ENCODE assay signal across 8 cellular contexts in genomic region chr17:62478424-62478975, GRCh38. TPM values are rescaled to one million over a fixed set of nuclear protein-coding genes. Genes with fewer than 3 reads are reported as not detected.
A peak's percentile ranks its signal among the peaks of the same experiment; 100 is the strongest.
DNase-seq lines count a peak whose midpoint lies in the region; ATAC-seq and TF ChIP-seq lines count a peak whose summit lies in the region.
"Not testable (repeated sequence)": the region's sequence is repeated elsewhere in the genome, so short reads cannot be mapped to it uniquely, and the experiment has no call there.

TSS of gene TLK2 (plus strand) at chr17:62478825. CDS start at chr17:62481126, 2,301 bp downstream.

- not testable (repeated sequence) for H3K27me3 Mint-ChIP-seq in osteocyte (ENCODE audit: unreplicated experiment)

- peak within 1 kb of the TSS; percentile 61 for H3K27ac ChIP-seq in temporal lobe (ENCODE audit: low read depth, low read length)

- not testable (repeated sequence) for TF ChIP-seq CTCF in GM10266 (IDR thresholded peaks at IDR 0.05; ENCODE audit: control insufficient read depth, insufficient read depth, low read depth, missing control alignments); osteocyte (IDR thresholded peaks at IDR 0.05)

- H3K4me3 Mint-ChIP-seq in osteocyte (ENCODE audit: unreplicated experiment) = peak within 1 kb of the TSS; percentile 88

- intact Hi-C loops in Right ventricle myocardium inferior (cut with DNase I) = not testable (repeated sequence)

- peak within 1 kb of the TSS; percentile 93 for H3K27ac Mint-ChIP-seq in osteocyte (ENCODE audit: unreplicated experiment)

- peak; percentile 77 for ATAC-seq in HG02610 (IDR thresholded peaks at IDR 0.05; ENCODE audit: unreplicated experiment)
- peak; percentile 90 for ATAC-seq in Right ventricle myocardium inferior

- not testable (repeated sequence) for H3K9me3 Mint-ChIP-seq in osteocyte (ENCODE audit: unreplicated experiment)

- DNase-seq in GM10266 (ENCODE audit: extremely low spot score) (peak; percentile 97), NCI-H1092 treated with DMSO at 0.1 percent for 48 hours (lab: John Stamatoyannopoulos, UW) (peak; percentile 54), T-helper 1 cell (peak; percentile 59 to 83 (median 62)), Right ventricle myocardium inferior (ENCODE audit: missing footprints) (peak; percentile 91), osteocyte (ENCODE audit: extremely low spot score, unreplicated experiment) (peak; percentile 94)
- DNase-seq in activated naive CD8-positive, alpha-beta T cell treated with anti-CD3 and anti-CD28 coated beads, Interleukin-2, amount 50 U/mL, for 16 hours (ENCODE audit: low read depth, low spot score) = peak; percentile 69

- not testable (repeated sequence) for H3K36me3 Mint-ChIP-seq in osteocyte (ENCODE audit: unreplicated experiment)

- H3K4me1 Mint-ChIP-seq in osteocyte (ENCODE audit: unreplicated experiment) = peaks cover 23% of the 10 kb centered on the region

RNA-seq across cellular contexts. Expression of gene TLK2, which starts in this region (rescaled TPM):
- 29.1 TPM for total RNA-seq in Right ventricle myocardium inferior
- 47.0 and 51.9 TPM in 2 replicates for total RNA-seq in osteocyte
- total RNA-seq in temporal lobe = 48.2 TPM

Comparison
In these comparisons a context has a peak if more than half of its experiments do, and no peak if none do; other contexts are left out.
1. Peak in every context shown above with its lines: DNase-seq, ATAC-seq and H3K27ac ChIP-seq.